ENCODE assay signal across 6 cellular contexts in the genomic region with DNA sequence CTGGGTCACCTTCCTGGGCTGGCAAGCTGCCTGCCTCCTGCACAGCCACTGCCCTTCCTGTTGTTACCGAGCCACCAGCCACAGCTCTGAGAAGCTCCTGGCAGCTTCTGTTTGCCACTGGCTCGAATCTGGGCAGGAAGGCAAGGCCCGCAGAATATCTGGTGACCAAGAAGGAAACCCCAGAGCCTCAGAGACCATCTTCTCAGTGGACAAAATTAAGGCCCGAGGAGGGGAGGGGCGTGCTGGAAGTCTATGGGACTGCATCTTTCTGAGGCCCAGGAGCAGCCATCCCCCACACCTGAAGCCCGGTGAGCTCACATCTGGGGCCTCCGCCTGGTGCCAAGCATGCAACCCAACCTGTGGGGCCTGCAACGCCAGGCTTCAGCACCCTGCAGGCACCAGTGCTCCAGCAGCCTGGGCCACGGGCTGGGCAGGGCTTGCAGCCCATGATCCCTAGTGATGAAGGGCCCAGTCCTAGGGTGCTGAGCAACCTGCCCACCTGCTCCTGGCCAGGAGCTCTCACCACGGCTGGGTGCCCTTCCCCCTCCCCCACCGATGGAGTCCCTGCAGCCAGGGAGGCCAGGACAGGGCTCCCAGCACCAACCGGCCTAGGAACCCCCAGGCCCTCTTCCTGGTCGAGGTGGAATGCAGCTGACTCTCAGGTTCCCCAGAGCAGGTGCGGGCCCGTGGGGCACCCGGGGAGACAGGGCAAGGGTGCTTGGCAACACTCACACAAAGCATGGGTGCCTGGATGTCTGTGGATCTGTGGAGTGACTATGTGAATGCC. TPM values are rescaled to one million over a fixed set of nuclear protein-coding genes. Genes with fewer than 3 reads are reported as not detected.
A peak's percentile ranks its signal among the peaks of the same experiment; 100 is the strongest.
DNase-seq lines count a peak whose midpoint lies in the region; ATAC-seq and TF ChIP-seq lines count a peak whose summit lies in the region.

No MANE protein-coding gene starts in this region.

- no peaks in the 10 kb centered on the region for H3K36me3 ChIP-seq in Caco-2 (ENCODE audit: control insufficient read depth, insufficient read depth, low read length)

- H3K27me3 ChIP-seq in Caco-2 (replicated peaks; ENCODE audit: control insufficient read depth, insufficient read depth, low read length): no peaks in the 10 kb centered on the region

- H3K9me3 ChIP-seq in Caco-2: no peaks in the 10 kb centered on the region

- peaks cover 32% of the 10 kb centered on the region for H3K36me3 Mint-ChIP-seq in Caco-2 (ENCODE audit: insufficient read depth, unreplicated experiment)
- peaks cover 3% of the 10 kb centered on the region for H3K36me3 Mint-ChIP-seq in activated T-helper 1 cell treated with anti-CD3 and anti-CD28 coated beads, Interleukin-12 subunit alpha, Interleukin-12 subunit beta, Interleukin-2, Interleukin-4 antibody, amounts not matched to agents 30 ng/mL and 10 ng/mL and 1 ng/mL, durations not matched to agents 14 hours and 24 hours and 36 hours (ENCODE audit: low read depth)
- peaks cover 2% of the 10 kb centered on the region for H3K36me3 Mint-ChIP-seq in memory B cell

- peak overlapping the region; percentile 81 for H3K4me3 Mint-ChIP-seq in Caco-2 (ENCODE audit: unreplicated experiment)
- peak overlapping the region; percentile 76 for H3K4me3 Mint-ChIP-seq in activated T-helper 1 cell treated with anti-CD3 and anti-CD28 coated beads, Interleukin-12 subunit alpha, Interleukin-12 subunit beta, Interleukin-2, Interleukin-4 antibody, amounts not matched to agents 30 ng/mL and 10 ng/mL and 1 ng/mL, durations not matched to agents 14 hours and 24 hours and 36 hours
- peak overlapping the region; percentile 95 for H3K4me3 Mint-ChIP-seq in memory B cell

- 0 out of 2 replicates have a peak, but pooled peaks cover 5% of the 10 kb centered on the region for H3K4me1 ChIP-seq in Caco-2

- H3K27me3 Mint-ChIP-seq in Caco-2 (ENCODE audit: insufficient read depth, unreplicated experiment): no peaks in the 10 kb centered on the region
- H3K27me3 Mint-ChIP-seq in activated T-helper 1 cell treated with anti-CD3 and anti-CD28 coated beads, Interleukin-12 subunit alpha, Interleukin-12 subunit beta, Interleukin-2, Interleukin-4 antibody, amounts not matched to agents 30 ng/mL and 10 ng/mL and 1 ng/mL, durations not matched to agents 14 hours and 24 hours and 36 hours (ENCODE audit: insufficient read depth): no peaks in the 10 kb centered on the region
- H3K27me3 Mint-ChIP-seq in memory B cell: no peaks in the 10 kb centered on the region

- CTCF ChIA-PET in Caco-2 (lab: Charles Lee): no interaction called here

- POLR2A ChIA-PET in Caco-2 (lab: Charles Lee): interaction anchor here (0.6 to 0.9 kb wide), 2 partner anchors 48 to 91 kb away, joined by 3 read pairs; no protein-coding TSS in a partner anchor

- H3K9me3 Mint-ChIP-seq in Caco-2 (ENCODE audit: unreplicated experiment) (no peaks in the 10 kb centered on the region), memory B cell (no peaks in the 10 kb centered on the region)
- H3K9me3 Mint-ChIP-seq in activated T-helper 1 cell treated with anti-CD3 and anti-CD28 coated beads, Interleukin-12 subunit alpha, Interleukin-12 subunit beta, Interleukin-2, Interleukin-4 antibody, amounts not matched to agents 30 ng/mL and 10 ng/mL and 1 ng/mL, durations not matched to agents 14 hours and 24 hours and 36 hours: no peaks in the 10 kb centered on the region

- DNase-seq in Caco-2 (no peak), memory B cell (ENCODE audit: low spot score in 2 of 2) (no peak), GM19238 (ENCODE audit: insufficient read length, low spot score) (no peak)
- DNase-seq in activated T-helper 1 cell treated with anti-CD3 and anti-CD28 coated beads, Interleukin-12 subunit alpha, Interleukin-12 subunit beta, Interleukin-2, Interleukin-4 antibody, amounts not matched to agents 30 ng/mL and 10 ng/mL and 1 ng/mL, durations not matched to agents 14 hours and 24 hours and 36 hours (ENCODE audit: low spot score): no peak
- no peak for DNase-seq in stimulated activated CD4-positive, alpha-beta T cell treated with anti-CD3 and anti-CD28 coated beads, Interleukin-4, amount 100 ng/mL, for 24 hours

- BruUV-seq in Caco-2 (replicated peaks; lab: Mats Ljungman, UMichigan): no TSS peak

- H3K4me3 ChIP-seq in Caco-2 (ENCODE audit: low read depth, low read length): peak overlapping the region; percentile 61

- TF ChIP-seq CTCF in Caco-2 (IDR thresholded peaks at IDR 0.05; ENCODE audit: insufficient read depth in 1 of 2, low read depth in 1 of 2, low read length in 1 of 2, severe bottlenecking in 1 of 2, unreplicated experiment in 1 of 2): no peak

- intact Hi-C loops in Caco-2 (cut with micrococcal nuclease; ENCODE audit: unreplicated experiment): no loop called here
- intact Hi-C loops in activated T-helper 1 cell treated with anti-CD3 and anti-CD28 coated beads, Interleukin-12 subunit alpha, Interleukin-12 subunit beta, Interleukin-2, Interleukin-4 antibody, amounts not matched to agents 30 ng/mL and 10 ng/mL and 1 ng/mL, durations not matched to agents 14 hours and 24 hours and 36 hours (cut with micrococcal nuclease): no loop called here

- H3K4me1 Mint-ChIP-seq in Caco-2 (ENCODE audit: low read depth, unreplicated experiment): peaks cover 7% of the 10 kb centered on the region
- H3K4me1 Mint-ChIP-seq in activated T-helper 1 cell treated with anti-CD3 and anti-CD28 coated beads, Interleukin-12 subunit alpha, Interleukin-12 subunit beta, Interleukin-2, Interleukin-4 antibody, amounts not matched to agents 30 ng/mL and 10 ng/mL and 1 ng/mL, durations not matched to agents 14 hours and 24 hours and 36 hours (ENCODE audit: low read depth): peaks cover 20% of the 10 kb centered on the region
- H3K4me1 Mint-ChIP-seq in memory B cell: peaks cover 21% of the 10 kb centered on the region

- ATAC-seq in memory B cell (ENCODE audit: low read depth): no peak
- no peak for ATAC-seq in activated CD4-positive, CD25-positive, alpha-beta regulatory T cell treated with anti-CD3 and anti-CD28 coated beads, Interleukin-2, amount 50 U/mL, for 24 hours

- no peak overlapping the region for H3K27ac Mint-ChIP-seq in Caco-2 (ENCODE audit: unreplicated experiment)
- H3K27ac Mint-ChIP-seq in activated T-helper 1 cell treated with anti-CD3 and anti-CD28 coated beads, Interleukin-12 subunit alpha, Interleukin-12 subunit beta, Interleukin-2, Interleukin-4 antibody, amounts not matched to agents 30 ng/mL and 10 ng/mL and 1 ng/mL, durations not matched to agents 14 hours and 24 hours and 36 hours: no peak overlapping the region
- peak overlapping the region; percentile 45 for H3K27ac Mint-ChIP-seq in memory B cell

RNA-seq across cellular contexts. Expression of a gene that starts 0.9 kb away (rescaled TPM):
- 16.2 and 16.8 TPM in 2 replicates for total RNA-seq in Caco-2 (2022)
- total RNA-seq in activated T-helper 1 cell treated with anti-CD3 and anti-CD28 coated beads, Interleukin-12 subunit alpha, Interleukin-12 subunit beta, Interleukin-2, Interleukin-4 antibody, amounts not matched to agents 30 ng/mL and 10 ng/mL and 1 ng/mL, durations not matched to agents 14 hours and 24 hours and 36 hours: 13.6 and 14.6 TPM in 2 replicates

RNA-seq across cellular contexts. Expression of a gene that starts 1.0 kb away (rescaled TPM):
- total RNA-seq in Caco-2 (2022): 103 and 115 TPM in 2 replicates
- total RNA-seq in activated T-helper 1 cell treated with anti-CD3 and anti-CD28 coated beads, Interleukin-12 subunit alpha, Interleukin-12 subunit beta, Interleukin-2, Interleukin-4 antibody, amounts not matched to agents 30 ng/mL and 10 ng/mL and 1 ng/mL, durations not matched to agents 14 hours and 24 hours and 36 hours: 144 and 147 TPM in 2 replicates

RNA-seq across cellular contexts. Expression of a gene that starts 5.6 kb away (rescaled TPM):
- 0.09 and 0.29 TPM in 2 replicates for total RNA-seq in Caco-2 (2022)
- total RNA-seq in activated T-helper 1 cell treated with anti-CD3 and anti-CD28 coated beads, Interleukin-12 subunit alpha, Interleukin-12 subunit beta, Interleukin-2, Interleukin-4 antibody, amounts not matched to agents 30 ng/mL and 10 ng/mL and 1 ng/mL, durations not matched to agents 14 hours and 24 hours and 36 hours: 0.22 and 0.34 TPM in 2 replicates

RNA-seq across cellular contexts. Expression of a gene that starts 17.1 kb away (rescaled TPM):
- total RNA-seq in Caco-2 (2022): 39.8 and 43.8 TPM in 2 replicates
- 34.6 and 36.8 TPM in 2 replicates for total RNA-seq in activated T-helper 1 cell treated with anti-CD3 and anti-CD28 coated beads, Interleukin-12 subunit alpha, Interleukin-12 subunit beta, Interleukin-2, Interleukin-4 antibody, amounts not matched to agents 30 ng/mL and 10 ng/mL and 1 ng/mL, durations not matched to agents 14 hours and 24 hours and 36 hours

RNA-seq across cellular contexts. Expression of a gene that starts 17.8 kb away (rescaled TPM):
- total RNA-seq in Caco-2 (2022): 46.6 and 48.5 TPM in 2 replicates
- total RNA-seq in activated T-helper 1 cell treated with anti-CD3 and anti-CD28 coated beads, Interleukin-12 subunit alpha, Interleukin-12 subunit beta, Interleukin-2, Interleukin-4 antibody, amounts not matched to agents 30 ng/mL and 10 ng/mL and 1 ng/mL, durations not matched to agents 14 hours and 24 hours and 36 hours: 47.7 and 55.1 TPM in 2 replicates
